ENCODE assay signal across 10 cellular contexts in the genomic region with DNA sequence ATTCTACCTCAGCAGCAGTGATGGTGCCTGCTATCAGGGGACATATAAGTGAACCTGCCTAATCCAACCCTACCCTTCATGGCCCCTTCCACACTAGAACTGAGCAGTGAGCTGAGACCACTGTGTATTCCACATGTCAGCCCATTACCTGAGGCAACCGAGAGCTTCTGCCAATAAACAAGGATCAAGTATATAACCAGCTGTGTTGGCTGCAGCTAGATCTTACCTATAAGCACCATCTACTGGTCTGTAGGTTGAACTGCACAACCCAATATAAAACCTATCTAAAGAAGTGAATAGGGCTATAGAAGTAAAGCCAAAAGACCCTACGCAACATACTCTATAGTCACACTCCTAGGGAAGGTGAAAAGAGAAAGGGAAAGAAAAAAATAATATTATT.
DNase-seq lines count a peak whose midpoint lies in the region; ATAC-seq, FAIRE-seq and TF ChIP-seq lines count a peak whose summit lies in the region.
"Had no signal": no experiment of that assay in that cellular context is flagged by ENCODE, and none has a peak within 500 bp of the region (broad histone marks: within the 10 kb centered on the region; RNA-seq: fewer than 3 reads in every experiment).

No MANE protein-coding gene starts in this region.

- H3K4me3 ChIP-seq in HFF-Myc (replicated peaks; ENCODE audit: low read depth, low read length) = no peak overlapping the region
- H3K4me3 ChIP-seq: BLaER1 treated with 17β-estradiol and CSF1 and Interleukin-3, amounts not matched to agents 10 nM and 100 nM had no signal

- peaks cover 4% of the 10 kb centered on the region for H3K27me3 Mint-ChIP-seq in activated CD8-positive, alpha-beta T cell treated with anti-CD3 and anti-CD28 coated beads for 36 hours
- H3K27me3 Mint-ChIP-seq: activated naive CD4-positive, alpha-beta T cell treated with anti-CD3 and anti-CD28 coated beads, Interleukin-2, amount 50 U/mL, for 24 hours had no signal

- H3K27ac Mint-ChIP-seq in activated CD8-positive, alpha-beta T cell treated with anti-CD3 and anti-CD28 coated beads for 36 hours = no peak overlapping the region
- H3K27ac Mint-ChIP-seq: activated naive CD4-positive, alpha-beta T cell treated with anti-CD3 and anti-CD28 coated beads, Interleukin-2, amount 50 U/mL, for 24 hours had no signal

- peaks cover 2% of the 10 kb centered on the region for H3K36me3 Mint-ChIP-seq in activated CD8-positive, alpha-beta T cell treated with anti-CD3 and anti-CD28 coated beads for 36 hours (ENCODE audit: low read depth)

- CTCF ChIA-PET in activated CD8-positive, alpha-beta T cell treated with anti-CD3 and anti-CD28 coated beads for 36 hours (lab: Charles Lee) = interaction anchor here (1.4 to 1.6 kb wide), 2 partner anchors 74 to 75 kb away, joined by 4 read pairs; no protein-coding TSS in a partner anchor

- H3K9me3 Mint-ChIP-seq in activated CD8-positive, alpha-beta T cell treated with anti-CD3 and anti-CD28 coated beads for 36 hours = peaks cover 13% of the 10 kb centered on the region

- FAIRE-seq in frontal cortex (lab: Jason Lieb, UNC) = no peak

- H3K4me3 Mint-ChIP-seq in activated CD8-positive, alpha-beta T cell treated with anti-CD3 and anti-CD28 coated beads for 36 hours = no peak overlapping the region
- H3K4me3 Mint-ChIP-seq: activated naive CD4-positive, alpha-beta T cell treated with anti-CD3 and anti-CD28 coated beads, Interleukin-2, amount 50 U/mL, for 24 hours had no signal

- POLR2A ChIA-PET in activated CD8-positive, alpha-beta T cell treated with anti-CD3 and anti-CD28 coated beads for 36 hours (lab: Charles Lee) = no interaction called here

- peak; percentile 26 for DNase-seq in NCI-H2107 treated with DMSO at 0.1 percent for 48 hours (lab: John Stamatoyannopoulos, UW; ENCODE audit: unreplicated experiment)
- no peak for DNase-seq in NCI-H2107 (lab: John Stamatoyannopoulos, UW)
- DNase-seq in HFF-Myc (ENCODE audit: extremely low read depth, low read depth) = no peak
- DNase-seq in NCI-H1694 treated with DMSO at 0.1 percent for 48 hours (lab: John Stamatoyannopoulos, UW) = peak; percentile 68
- no peak for DNase-seq in activated CD8-positive, alpha-beta T cell treated with anti-CD3 and anti-CD28 coated beads for 36 hours
- DNase-seq in iris pigment epithelial cell (ENCODE audit: low read depth) = peak; percentile 65
- no peak for DNase-seq in middle frontal gyrus (ENCODE audit: extremely low spot score, low spot score)
- no peak for DNase-seq in frontal cortex (ENCODE audit: low spot score in 2 of 2)

- TF ChIP-seq CTCF in HFF-Myc (IDR thresholded peaks at IDR 0.05; ENCODE audit: low read depth, low read length, missing control alignments) = peak; percentile 51
- TF ChIP-seq CTCF in activated CD8-positive, alpha-beta T cell treated with anti-CD3 and anti-CD28 coated beads for 36 hours (IDR thresholded peaks at IDR 0.05) = no peak

- peak; percentile 65 for ATAC-seq in activated CD8-positive, alpha-beta T cell treated with anti-CD3 and anti-CD28 coated beads for 36 hours

- intact Hi-C loops in activated CD8-positive, alpha-beta T cell treated with anti-CD3 and anti-CD28 coated beads for 36 hours (cut with micrococcal nuclease) = no loop called here

- peaks cover 1% of the 10 kb centered on the region for H3K4me1 Mint-ChIP-seq in activated CD8-positive, alpha-beta T cell treated with anti-CD3 and anti-CD28 coated beads for 36 hours (ENCODE audit: low read depth)
- H3K4me1 Mint-ChIP-seq: activated naive CD4-positive, alpha-beta T cell treated with anti-CD3 and anti-CD28 coated beads, Interleukin-2, amount 50 U/mL, for 24 hours had no signal

Comparison
In these comparisons a context has a peak if more than half of its experiments do, and no peak if none do; other contexts are left out.
1. DNase-seq: peak in NCI-H2107 treated with DMSO at 0.1 percent for 48 hours (single experiment), NCI-H1694 treated with DMSO at 0.1 percent for 48 hours (single experiment) and iris pigment epithelial cell (single experiment); none in NCI-H2107 (single experiment), HFF-Myc (single experiment), activated CD8-positive, alpha-beta T cell treated with anti-CD3 and anti-CD28 coated beads for 36 hours (single experiment), middle frontal gyrus (single experiment) and frontal cortex (0 of 2).